In genomic region chr22:39292561-39293074, GRCh38 we compare ENCODE assay signal across 8 cellular contexts. TPM values are rescaled to one million over a fixed set of nuclear protein-coding genes. Genes with fewer than 3 reads are reported as not detected.
DNase-seq lines count a peak whose midpoint lies in the region; ATAC-seq and TF ChIP-seq lines count a peak whose summit lies in the region.

No MANE protein-coding gene starts in this region.

- no peaks in the 10 kb centered on the region for H3K27me3 Mint-ChIP-seq in WTC11 (ENCODE audit: low read depth)
- no peaks in the 10 kb centered on the region for H3K27me3 Mint-ChIP-seq in progenitor cell of endocrine pancreas

- peak; percentile 66 for ATAC-seq in WTC11
- no peak for ATAC-seq in HG03520 (IDR thresholded peaks at IDR 0.05; ENCODE audit: unreplicated experiment)
- ATAC-seq in GM21515 (IDR thresholded peaks at IDR 0.05; ENCODE audit: unreplicated experiment) = no peak

- TF ChIP-seq CTCF in AG10803 (conservative IDR thresholded peaks at IDR 0.05; ENCODE audit: low read length) = no peak
- no peak for TF ChIP-seq CTCF in WTC11 (IDR thresholded peaks at IDR 0.05)
- TF ChIP-seq CTCF in progenitor cell of endocrine pancreas (IDR thresholded peaks at IDR 0.05; ENCODE audit: unreplicated experiment) = no peak

- H3K4me3 Mint-ChIP-seq in WTC11 (no peak overlapping the region), progenitor cell of endocrine pancreas (ENCODE audit: low read depth) (no peak overlapping the region)

- intact Hi-C loops in cardiac septum (cut with DNase I) = no loop called here

- DNase-seq in AG10803 (ENCODE audit: low read depth) (peak; percentile 90), HUDEP-2 (lab: John Stamatoyannopoulos, UW; ENCODE audit: unreplicated experiment in 76 of 76) (peak in 53 of 76 experiments; percentile 7 to 77 (median 41)), WTC11 (ENCODE audit: low spot score) (peak; percentile 55), cardiac septum (ENCODE audit: low spot score) (peak; percentile 95), progenitor cell of endocrine pancreas (ENCODE audit: low spot score, unreplicated experiment) (no peak)
- DNase-seq in activated naive CD4-positive, alpha-beta T cell treated with Interleukin-2 at 50 U/mL for 16 hours = no peak

- CTCF ChIA-PET in WTC11 (lab: Charles Lee) = interaction anchor here (1.6 to 3.2 kb wide), 3 partner anchors 14 to 18 kb away, joined by 4 to 13 read pairs (median 12); no protein-coding TSS in a partner anchor

- no peak overlapping the region for H3K4me3 ChIP-seq in AG10803 (ENCODE audit: low read length)

- H3K27ac Mint-ChIP-seq in WTC11 (peak overlapping the region; percentile 19; the same call in 1 of the 2 replicates), progenitor cell of endocrine pancreas (peak overlapping the region; percentile 41)

- H3K4me1 Mint-ChIP-seq in WTC11 (peaks cover 15% of the 10 kb centered on the region), progenitor cell of endocrine pancreas (ENCODE audit: low read depth) (peaks cover 25% of the 10 kb centered on the region)

- POLR2A ChIA-PET in WTC11 (lab: Charles Lee) = no interaction called here

- H3K9me3 Mint-ChIP-seq in WTC11 (no peaks in the 10 kb centered on the region), progenitor cell of endocrine pancreas (ENCODE audit: low read depth) (no peaks in the 10 kb centered on the region)

- H3K36me3 Mint-ChIP-seq in WTC11 = no peaks in the 10 kb centered on the region
- H3K36me3 Mint-ChIP-seq in progenitor cell of endocrine pancreas (ENCODE audit: insufficient read depth) = no peaks in the 10 kb centered on the region

TF ChIP-seq in WTC11, 78 proteins besides CTCF, POLR2A, EP300 and RAD21:
- TF ChIP-seq, protein P1, sequence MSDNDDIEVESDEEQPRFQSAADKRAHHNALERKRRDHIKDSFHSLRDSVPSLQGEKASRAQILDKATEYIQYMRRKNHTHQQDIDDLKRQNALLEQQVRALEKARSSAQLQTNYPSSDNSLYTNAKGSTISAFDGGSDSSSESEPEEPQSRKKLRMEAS (CRISPR knock-in tag; IDR thresholded peaks at IDR 0.05) = peak; percentile 32; the same call in 1 of the 2 replicates
- TF ChIP-seq HMGA2 (CRISPR knock-in tag; IDR thresholded peaks at IDR 0.05) = no peak
- TF ChIP-seq GABPB1 (CRISPR knock-in tag; IDR thresholded peaks at IDR 0.05) = 0 out of 2 replicates have a peak, but pooled peaks have one; percentile 36
- no peak for TF ChIP-seq CREB1 (CRISPR knock-in tag; IDR thresholded peaks at IDR 0.05)

RNA-seq across cellular contexts. Expression of gene RPL3, which starts 26.8 kb away (rescaled TPM):
- total RNA-seq in WTC11 (2021) (3,009 to 3,279 TPM (median 3,249 TPM) in 3 replicates), cardiac septum (317 TPM), progenitor cell of endocrine pancreas (2,433 and 2,506 TPM in 2 replicates)

RNA-seq across cellular contexts. Expression of gene PDGFB, which starts 47.8 kb away (rescaled TPM):
- 6.8 to 9.2 TPM (median 7.7 TPM) in 3 replicates for total RNA-seq in WTC11 (2021)
- 21.2 TPM for total RNA-seq in cardiac septum
- total RNA-seq in progenitor cell of endocrine pancreas = 6.7 and 7.1 TPM in 2 replicates

RNA-seq across cellular contexts. Expression of gene SYNGR1, which starts 57.2 kb away (rescaled TPM):
- total RNA-seq in WTC11 (2021) (26.5 to 35.3 TPM (median 28.7 TPM) in 3 replicates), cardiac septum (41.1 TPM), progenitor cell of endocrine pancreas (36.8 and 38.0 TPM in 2 replicates)

Comparison
In these comparisons a context has a peak if more than half of its experiments do, and no peak if none do; other contexts are left out.
1. DNase-seq: peak in AG10803 (single experiment), HUDEP-2 (53 of 76), WTC11 (single experiment) and cardiac septum (single experiment); none in progenitor cell of endocrine pancreas (single experiment) and activated naive CD4-positive, alpha-beta T cell treated with Interleukin-2 at 50 U/mL for 16 hours (single experiment).